ENCODE assay signal across 17 cellular contexts in genomic region chr2:100964222-100964621, GRCh38. TPM values are rescaled to one million over a fixed set of nuclear protein-coding genes. Genes with fewer than 3 reads are reported as not detected.
DNase-seq lines count a peak whose midpoint lies in the region; ATAC-seq and TF ChIP-seq lines count a peak whose summit lies in the region.
"Had no signal": no experiment of that assay in that cellular context is flagged by ENCODE, and none has a peak within 500 bp of the region (broad histone marks: within the 10 kb centered on the region; RNA-seq: fewer than 3 reads in every experiment).

No MANE protein-coding gene starts in this region.

- H3K4me1 Mint-ChIP-seq in activated naive CD8-positive, alpha-beta T cell treated with anti-CD3 and anti-CD28 coated beads, Interleukin-2, amount 10 ng/mL, durations not matched to agents 7 days and 5 days = peaks cover 1% of the 10 kb centered on the region
- H3K4me1 Mint-ChIP-seq in activated naive CD8-positive, alpha-beta T cell treated with anti-CD3 and anti-CD28 coated beads for 36 hours = peaks cover 3% of the 10 kb centered on the region
- no peaks in the 10 kb centered on the region for H3K4me1 Mint-ChIP-seq in central memory CD8-positive, alpha-beta T cell
- no peaks in the 10 kb centered on the region for H3K4me1 Mint-ChIP-seq in activated CD4-positive, alpha-beta memory T cell treated with anti-CD3 and anti-CD28 coated beads, Interleukin-2, amount 10 ng/mL, durations not matched to agents 7 days and 5 days

- H3K36me3 ChIP-seq in KOPT-K1 (ENCODE audit: insufficient read depth, low read length) (peaks cover 15% of the 10 kb centered on the region), thyroid gland (peaks cover 0 to 4% of the 10 kb centered on the region in 2 donors)
- H3K36me3 ChIP-seq: BLaER1 treated with 17β-estradiol and CSF1 and Interleukin-3, amounts not matched to agents 10 nM and 100 nM; HAP-1 had no signal

- no peaks in the 10 kb centered on the region for H3K9me3 ChIP-seq in KOPT-K1 (ENCODE audit: insufficient read depth, low read length, poor library complexity, severe bottlenecking)
- no peaks in the 10 kb centered on the region for H3K9me3 ChIP-seq in thyroid gland
- H3K9me3 ChIP-seq: BLaER1 treated with 17β-estradiol and CSF1 and Interleukin-3, amounts not matched to agents 10 nM and 100 nM; HAP-1 had no signal

- H3K4me1 ChIP-seq in thyroid gland = peaks cover under 1 to 3% of the 10 kb centered on the region in 2 donors
- H3K4me1 ChIP-seq: BLaER1 treated with 17β-estradiol and CSF1 and Interleukin-3, amounts not matched to agents 10 nM and 100 nM; HAP-1 had no signal

- H3K27me3 Mint-ChIP-seq in activated naive CD8-positive, alpha-beta T cell treated with anti-CD3 and anti-CD28 coated beads, Interleukin-2, amount 10 ng/mL, durations not matched to agents 7 days and 5 days = no peaks in the 10 kb centered on the region
- no peaks in the 10 kb centered on the region for H3K27me3 Mint-ChIP-seq in activated naive CD8-positive, alpha-beta T cell treated with anti-CD3 and anti-CD28 coated beads for 36 hours
- no peaks in the 10 kb centered on the region for H3K27me3 Mint-ChIP-seq in central memory CD8-positive, alpha-beta T cell
- no peaks in the 10 kb centered on the region for H3K27me3 Mint-ChIP-seq in activated CD4-positive, alpha-beta memory T cell treated with anti-CD3 and anti-CD28 coated beads, Interleukin-2, amount 10 ng/mL, durations not matched to agents 7 days and 5 days

- CTCF ChIA-PET in activated CD4-positive, alpha-beta memory T cell treated with anti-CD3 and anti-CD28 coated beads, Interleukin-2, amount 10 ng/mL, durations not matched to agents 7 days and 5 days (lab: Charles Lee) = no interaction called here

- H3K4me3 ChIP-seq in thyroid gland (replicated peaks in 1 of 3) = no peak overlapping the region
- H3K4me3 ChIP-seq: BLaER1 treated with 17β-estradiol and CSF1 and Interleukin-3, amounts not matched to agents 10 nM and 100 nM; GM23248; HAP-1 had no signal

- H3K4me3 Mint-ChIP-seq in activated naive CD8-positive, alpha-beta T cell treated with anti-CD3 and anti-CD28 coated beads, Interleukin-2, amount 10 ng/mL, durations not matched to agents 7 days and 5 days = no peak overlapping the region
- H3K4me3 Mint-ChIP-seq in activated naive CD8-positive, alpha-beta T cell treated with anti-CD3 and anti-CD28 coated beads for 36 hours = no peak overlapping the region
- H3K4me3 Mint-ChIP-seq in central memory CD8-positive, alpha-beta T cell = no peak overlapping the region
- no peak overlapping the region for H3K4me3 Mint-ChIP-seq in activated CD4-positive, alpha-beta memory T cell treated with anti-CD3 and anti-CD28 coated beads, Interleukin-2, amount 10 ng/mL, durations not matched to agents 7 days and 5 days

- TF ChIP-seq CTCF in thyroid gland (IDR thresholded peaks at IDR 0.05) = no peak

- H3K27ac ChIP-seq in KOPT-K1 (ENCODE audit: low read depth, low read length, poor library complexity, severe bottlenecking) = peak overlapping the region; percentile 61
- peak overlapping the region in 2 of 3 donors; percentile 3 to 17 for H3K27ac ChIP-seq in thyroid gland
- H3K27ac ChIP-seq: BLaER1 treated with 17β-estradiol and CSF1 and Interleukin-3, amounts not matched to agents 10 nM and 100 nM; GM23248; KMS-11 had no signal

- ATAC-seq in activated naive CD8-positive, alpha-beta T cell treated with anti-CD3 and anti-CD28 coated beads, Interleukin-2, amount 10 ng/mL, durations not matched to agents 7 days and 5 days (ENCODE audit: low read depth) = peak; percentile 65
- ATAC-seq in central memory CD8-positive, alpha-beta T cell (replicated peaks; ENCODE audit: extremely low read depth, poor library complexity, severe bottlenecking) = peak; percentile 56

- no peak for DNase-seq in activated naive CD8-positive, alpha-beta T cell treated with anti-CD3 and anti-CD28 coated beads, Interleukin-2, amount 10 ng/mL, durations not matched to agents 7 days and 5 days
- DNase-seq in activated naive CD8-positive, alpha-beta T cell treated with anti-CD3 and anti-CD28 coated beads for 36 hours = no peak
- no peak for DNase-seq in central memory CD8-positive, alpha-beta T cell (ENCODE audit: low spot score in 2 of 2)
- no peak for DNase-seq in thyroid gland
- no peak for DNase-seq in stimulated activated CD4-positive, alpha-beta T cell treated with anti-CD3 and anti-CD28 coated beads, Interleukin-1b, Interleukin-23, amount 100 ng/mL, for 48 hours
- DNase-seq in activated CD4-positive, alpha-beta memory T cell treated with anti-CD3 and anti-CD28 coated beads, Interleukin-2, amount 10 ng/mL, durations not matched to agents 7 days and 5 days = no peak
- DNase-seq: DMS79, NCI-H1417 treated with DMSO at 0.1 percent for 48 hours, NCI-H187 treated with DMSO at 0.1 percent for 48 hours, NCI-H345, NCI-H524 treated with DMSO at 0.1 percent for 48 hours, RPMI8226 had no signal

- H3K36me3 Mint-ChIP-seq in activated naive CD8-positive, alpha-beta T cell treated with anti-CD3 and anti-CD28 coated beads, Interleukin-2, amount 10 ng/mL, durations not matched to agents 7 days and 5 days = no peaks in the 10 kb centered on the region
- H3K36me3 Mint-ChIP-seq in activated naive CD8-positive, alpha-beta T cell treated with anti-CD3 and anti-CD28 coated beads for 36 hours = no peaks in the 10 kb centered on the region
- no peaks in the 10 kb centered on the region for H3K36me3 Mint-ChIP-seq in central memory CD8-positive, alpha-beta T cell (ENCODE audit: insufficient read depth)
- H3K36me3 Mint-ChIP-seq in activated CD4-positive, alpha-beta memory T cell treated with anti-CD3 and anti-CD28 coated beads, Interleukin-2, amount 10 ng/mL, durations not matched to agents 7 days and 5 days (ENCODE audit: low read depth) = no peaks in the 10 kb centered on the region

- 86 to 90% methylated on average over 12 of the region's 12 CpGs for WGBS in thyroid gland, 2 donors

- intact Hi-C loops in thyroid gland (cut with DNase I) = no loop called here

- TF ChIP-seq POLR2A in thyroid gland (IDR thresholded peaks at IDR 0.05) = no peak

- H3K27ac Mint-ChIP-seq in activated naive CD8-positive, alpha-beta T cell treated with anti-CD3 and anti-CD28 coated beads, Interleukin-2, amount 10 ng/mL, durations not matched to agents 7 days and 5 days = no peak overlapping the region
- H3K27ac Mint-ChIP-seq in activated naive CD8-positive, alpha-beta T cell treated with anti-CD3 and anti-CD28 coated beads for 36 hours = no peak overlapping the region
- H3K27ac Mint-ChIP-seq in central memory CD8-positive, alpha-beta T cell (ENCODE audit: low read depth) = no peak overlapping the region
- no peak overlapping the region for H3K27ac Mint-ChIP-seq in activated CD4-positive, alpha-beta memory T cell treated with anti-CD3 and anti-CD28 coated beads, Interleukin-2, amount 10 ng/mL, durations not matched to agents 7 days and 5 days

- POLR2A ChIA-PET in activated naive CD8-positive, alpha-beta T cell treated with anti-CD3 and anti-CD28 coated beads, Interleukin-2, amount 10 ng/mL, durations not matched to agents 7 days and 5 days (lab: Charles Lee) = interaction anchor here (0.7 kb wide), 1 partner anchor 815 kb away, joined by 3 read pairs; no protein-coding TSS in a partner anchor
- POLR2A ChIA-PET in activated CD4-positive, alpha-beta memory T cell treated with anti-CD3 and anti-CD28 coated beads, Interleukin-2, amount 10 ng/mL, durations not matched to agents 7 days and 5 days (lab: Charles Lee) = no interaction called here

- H3K9me3 Mint-ChIP-seq in activated naive CD8-positive, alpha-beta T cell treated with anti-CD3 and anti-CD28 coated beads, Interleukin-2, amount 10 ng/mL, durations not matched to agents 7 days and 5 days = no peaks in the 10 kb centered on the region
- no peaks in the 10 kb centered on the region for H3K9me3 Mint-ChIP-seq in activated naive CD8-positive, alpha-beta T cell treated with anti-CD3 and anti-CD28 coated beads for 36 hours
- no peaks in the 10 kb centered on the region for H3K9me3 Mint-ChIP-seq in central memory CD8-positive, alpha-beta T cell
- H3K9me3 Mint-ChIP-seq in activated CD4-positive, alpha-beta memory T cell treated with anti-CD3 and anti-CD28 coated beads, Interleukin-2, amount 10 ng/mL, durations not matched to agents 7 days and 5 days = no peaks in the 10 kb centered on the region

- no peaks in the 10 kb centered on the region for H3K27me3 ChIP-seq in thyroid gland
- H3K27me3 ChIP-seq: BLaER1 treated with 17β-estradiol and CSF1 and Interleukin-3, amounts not matched to agents 10 nM and 100 nM had no signal

RNA-seq across cellular contexts. Expression of gene RPL31, which starts 37.9 kb away (rescaled TPM):
- 1,000 to 10,000 TPM; 1,575 to 1,632 TPM for total RNA-seq in activated naive CD8-positive, alpha-beta T cell treated with anti-CD3 and anti-CD28 coated beads, Interleukin-2, amount 10 ng/mL, durations not matched to agents 7 days and 5 days
- 1,000 to 10,000 TPM; 1,614 to 1,628 TPM for total RNA-seq in activated naive CD8-positive, alpha-beta T cell treated with anti-CD3 and anti-CD28 coated beads for 36 hours
- 1,000 to 10,000 TPM in 1 of 4 donors, 100 to 1,000 TPM in 3; 216 to 1,406 (median 718) TPM for total RNA-seq in thyroid gland
- 1,000 to 10,000 TPM; 1,356 to 1,364 TPM for total RNA-seq in activated CD4-positive, alpha-beta memory T cell treated with anti-CD3 and anti-CD28 coated beads, Interleukin-2, amount 10 ng/mL, durations not matched to agents 7 days and 5 days
